ENCODE assay signal across 2 cellular contexts in the genomic region with DNA sequence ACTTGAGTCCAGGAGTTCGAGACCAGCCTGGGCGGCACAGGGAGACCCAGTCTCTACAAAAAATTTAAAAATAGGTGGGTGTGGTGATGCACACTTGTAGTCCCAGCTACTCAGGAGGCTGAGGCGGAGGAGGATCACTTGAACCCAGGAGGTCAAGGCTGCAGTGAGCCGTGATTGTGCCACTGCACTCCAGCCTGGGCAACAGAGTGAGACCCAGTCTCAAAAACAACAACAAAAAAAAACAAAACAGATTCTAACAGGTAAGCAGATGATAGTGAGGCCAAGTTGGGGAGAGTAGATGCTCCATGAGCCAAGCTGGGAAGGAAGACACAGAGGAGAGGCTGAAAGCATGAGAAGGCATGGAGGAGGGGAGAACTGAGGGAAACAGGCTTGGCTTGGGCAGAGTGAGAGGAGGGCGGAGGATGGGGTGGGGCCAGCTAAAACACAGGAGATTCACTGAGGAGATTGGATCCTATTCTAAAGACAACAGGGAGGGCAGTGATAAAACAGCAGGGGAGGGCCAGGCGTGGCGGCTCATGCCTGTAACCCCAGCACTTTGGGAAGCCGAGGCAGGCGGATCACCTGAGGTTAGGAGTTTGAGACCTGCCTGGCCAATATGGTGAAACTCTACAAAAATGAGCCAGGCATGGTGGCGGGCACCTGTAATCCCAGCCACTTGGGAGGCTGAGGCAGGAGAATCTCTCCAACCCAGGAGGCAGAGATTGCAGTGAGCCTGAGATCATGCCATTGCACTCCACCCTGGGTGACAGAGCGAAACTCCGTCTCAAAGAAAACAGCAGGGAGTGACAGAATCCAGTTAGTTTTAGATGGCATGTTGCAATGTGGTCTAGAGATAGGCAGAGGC.
TF ChIP-seq lines count a peak whose summit lies in the region.

No MANE protein-coding gene starts in this region.

TF ChIP-seq in HCT116, 20 proteins besides CTCF, POLR2A, EP300 and RAD21:
- no peak for TF ChIP-seq ZFX (IDR thresholded peaks at IDR 0.05)
- TF ChIP-seq, protein P1, sequence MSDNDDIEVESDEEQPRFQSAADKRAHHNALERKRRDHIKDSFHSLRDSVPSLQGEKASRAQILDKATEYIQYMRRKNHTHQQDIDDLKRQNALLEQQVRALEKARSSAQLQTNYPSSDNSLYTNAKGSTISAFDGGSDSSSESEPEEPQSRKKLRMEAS (IDR thresholded peaks at IDR 0.05): no peak
- no peak for TF ChIP-seq ELF1 (IDR thresholded peaks at IDR 0.05; ENCODE audit: borderline replicate concordance, low read depth)
- TF ChIP-seq, protein P2, sequence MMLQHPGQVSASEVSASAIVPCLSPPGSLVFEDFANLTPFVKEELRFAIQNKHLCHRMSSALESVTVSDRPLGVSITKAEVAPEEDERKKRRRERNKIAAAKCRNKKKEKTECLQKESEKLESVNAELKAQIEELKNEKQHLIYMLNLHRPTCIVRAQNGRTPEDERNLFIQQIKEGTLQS (IDR thresholded peaks at IDR 0.05): no peak
- TF ChIP-seq, protein P3, sequence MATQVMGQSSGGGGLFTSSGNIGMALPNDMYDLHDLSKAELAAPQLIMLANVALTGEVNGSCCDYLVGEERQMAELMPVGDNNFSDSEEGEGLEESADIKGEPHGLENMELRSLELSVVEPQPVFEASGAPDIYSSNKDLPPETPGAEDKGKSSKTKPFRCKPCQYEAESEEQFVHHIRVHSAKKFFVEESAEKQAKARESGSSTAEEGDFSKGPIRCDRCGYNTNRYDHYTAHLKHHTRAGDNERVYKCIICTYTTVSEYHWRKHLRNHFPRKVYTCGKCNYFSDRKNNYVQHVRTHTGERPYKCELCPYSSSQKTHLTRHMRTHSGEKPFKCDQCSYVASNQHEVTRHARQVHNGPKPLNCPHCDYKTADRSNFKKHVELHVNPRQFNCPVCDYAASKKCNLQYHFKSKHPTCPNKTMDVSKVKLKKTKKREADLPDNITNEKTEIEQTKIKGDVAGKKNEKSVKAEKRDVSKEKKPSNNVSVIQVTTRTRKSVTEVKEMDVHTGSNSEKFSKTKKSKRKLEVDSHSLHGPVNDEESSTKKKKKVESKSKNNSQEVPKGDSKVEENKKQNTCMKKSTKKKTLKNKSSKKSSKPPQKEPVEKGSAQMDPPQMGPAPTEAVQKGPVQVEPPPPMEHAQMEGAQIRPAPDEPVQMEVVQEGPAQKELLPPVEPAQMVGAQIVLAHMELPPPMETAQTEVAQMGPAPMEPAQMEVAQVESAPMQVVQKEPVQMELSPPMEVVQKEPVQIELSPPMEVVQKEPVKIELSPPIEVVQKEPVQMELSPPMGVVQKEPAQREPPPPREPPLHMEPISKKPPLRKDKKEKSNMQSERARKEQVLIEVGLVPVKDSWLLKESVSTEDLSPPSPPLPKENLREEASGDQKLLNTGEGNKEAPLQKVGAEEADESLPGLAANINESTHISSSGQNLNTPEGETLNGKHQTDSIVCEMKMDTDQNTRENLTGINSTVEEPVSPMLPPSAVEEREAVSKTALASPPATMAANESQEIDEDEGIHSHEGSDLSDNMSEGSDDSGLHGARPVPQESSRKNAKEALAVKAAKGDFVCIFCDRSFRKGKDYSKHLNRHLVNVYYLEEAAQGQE (IDR thresholded peaks at IDR 0.05; ENCODE audit: low read depth): no peak
- no peak for TF ChIP-seq YY1 (IDR thresholded peaks at IDR 0.05; ENCODE audit: extremely low read depth, insufficient replicate concordance, low read depth, low read length)
- TF ChIP-seq, protein P4, sequence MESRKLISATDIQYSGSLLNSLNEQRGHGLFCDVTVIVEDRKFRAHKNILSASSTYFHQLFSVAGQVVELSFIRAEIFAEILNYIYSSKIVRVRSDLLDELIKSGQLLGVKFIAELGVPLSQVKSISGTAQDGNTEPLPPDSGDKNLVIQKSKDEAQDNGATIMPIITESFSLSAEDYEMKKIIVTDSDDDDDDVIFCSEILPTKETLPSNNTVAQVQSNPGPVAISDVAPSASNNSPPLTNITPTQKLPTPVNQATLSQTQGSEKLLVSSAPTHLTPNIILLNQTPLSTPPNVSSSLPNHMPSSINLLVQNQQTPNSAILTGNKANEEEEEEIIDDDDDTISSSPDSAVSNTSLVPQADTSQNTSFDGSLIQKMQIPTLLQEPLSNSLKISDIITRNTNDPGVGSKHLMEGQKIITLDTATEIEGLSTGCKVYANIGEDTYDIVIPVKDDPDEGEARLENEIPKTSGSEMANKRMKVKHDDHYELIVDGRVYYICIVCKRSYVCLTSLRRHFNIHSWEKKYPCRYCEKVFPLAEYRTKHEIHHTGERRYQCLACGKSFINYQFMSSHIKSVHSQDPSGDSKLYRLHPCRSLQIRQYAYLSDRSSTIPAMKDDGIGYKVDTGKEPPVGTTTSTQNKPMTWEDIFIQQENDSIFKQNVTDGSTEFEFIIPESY (IDR thresholded peaks at IDR 0.05; ENCODE audit: extremely low read depth, insufficient replicate concordance, low read length): no peak

TF ChIP-seq in HepG2, 621 proteins besides CTCF, POLR2A, EP300 and RAD21:
- TF ChIP-seq ZNF44 (CRISPR knock-in tag; IDR thresholded peaks at IDR 0.05) (no peak), SOX6 (IDR thresholded peaks at IDR 0.05) (no peak), SOX6 (CRISPR knock-in tag; IDR thresholded peaks at IDR 0.05) (no peak), ZNF260 (CRISPR knock-in tag; IDR thresholded peaks at IDR 0.05; ENCODE audit: borderline replicate concordance, low read depth) (no peak), ZNF350 (CRISPR knock-in tag; IDR thresholded peaks at IDR 0.05; ENCODE audit: borderline replicate concordance, low read depth) (no peak), ZSCAN12 (CRISPR knock-in tag; IDR thresholded peaks at IDR 0.05) (no peak), ZNF644 (CRISPR knock-in tag; IDR thresholded peaks at IDR 0.05; ENCODE audit: low read depth) (no peak), DNMT1 (CRISPR knock-in tag; IDR thresholded peaks at IDR 0.05) (no peak), ZNF605 (CRISPR knock-in tag; IDR thresholded peaks at IDR 0.05) (no peak), ZNF562 (CRISPR knock-in tag; IDR thresholded peaks at IDR 0.05; ENCODE audit: borderline replicate concordance) (no peak), ZKSCAN5 (CRISPR knock-in tag; IDR thresholded peaks at IDR 0.05) (no peak)
- TF ChIP-seq, protein P5, sequence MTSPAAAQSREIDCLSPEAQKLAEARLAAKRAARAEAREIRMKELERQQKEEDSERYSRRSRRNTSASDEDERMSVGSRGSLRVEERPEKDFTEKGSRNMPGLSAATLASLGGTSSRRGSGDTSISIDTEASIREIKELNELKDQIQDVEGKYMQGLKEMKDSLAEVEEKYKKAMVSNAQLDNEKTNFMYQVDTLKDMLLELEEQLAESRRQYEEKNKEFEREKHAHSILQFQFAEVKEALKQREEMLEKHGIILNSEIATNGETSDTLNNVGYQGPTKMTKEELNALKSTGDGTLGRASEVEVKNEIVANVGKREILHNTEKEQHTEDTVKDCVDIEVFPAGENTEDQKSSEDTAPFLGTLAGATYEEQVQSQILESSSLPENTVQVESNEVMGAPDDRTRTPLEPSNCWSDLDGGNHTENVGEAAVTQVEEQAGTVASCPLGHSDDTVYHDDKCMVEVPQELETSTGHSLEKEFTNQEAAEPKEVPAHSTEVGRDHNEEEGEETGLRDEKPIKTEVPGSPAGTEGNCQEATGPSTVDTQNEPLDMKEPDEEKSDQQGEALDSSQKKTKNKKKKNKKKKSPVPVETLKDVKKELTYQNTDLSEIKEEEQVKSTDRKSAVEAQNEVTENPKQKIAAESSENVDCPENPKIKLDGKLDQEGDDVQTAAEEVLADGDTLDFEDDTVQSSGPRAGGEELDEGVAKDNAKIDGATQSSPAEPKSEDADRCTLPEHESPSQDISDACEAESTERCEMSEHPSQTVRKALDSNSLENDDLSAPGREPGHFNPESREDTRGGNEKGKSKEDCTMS (CRISPR knock-in tag; conservative IDR thresholded peaks at IDR 0.05): no peak
- TF ChIP-seq, protein P6, sequence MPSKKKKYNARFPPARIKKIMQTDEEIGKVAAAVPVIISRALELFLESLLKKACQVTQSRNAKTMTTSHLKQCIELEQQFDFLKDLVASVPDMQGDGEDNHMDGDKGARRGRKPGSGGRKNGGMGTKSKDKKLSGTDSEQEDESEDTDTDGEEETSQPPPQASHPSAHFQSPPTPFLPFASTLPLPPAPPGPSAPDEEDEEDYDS (CRISPR knock-in tag; IDR thresholded peaks at IDR 0.05): no peak
- TF ChIP-seq, protein P7, sequence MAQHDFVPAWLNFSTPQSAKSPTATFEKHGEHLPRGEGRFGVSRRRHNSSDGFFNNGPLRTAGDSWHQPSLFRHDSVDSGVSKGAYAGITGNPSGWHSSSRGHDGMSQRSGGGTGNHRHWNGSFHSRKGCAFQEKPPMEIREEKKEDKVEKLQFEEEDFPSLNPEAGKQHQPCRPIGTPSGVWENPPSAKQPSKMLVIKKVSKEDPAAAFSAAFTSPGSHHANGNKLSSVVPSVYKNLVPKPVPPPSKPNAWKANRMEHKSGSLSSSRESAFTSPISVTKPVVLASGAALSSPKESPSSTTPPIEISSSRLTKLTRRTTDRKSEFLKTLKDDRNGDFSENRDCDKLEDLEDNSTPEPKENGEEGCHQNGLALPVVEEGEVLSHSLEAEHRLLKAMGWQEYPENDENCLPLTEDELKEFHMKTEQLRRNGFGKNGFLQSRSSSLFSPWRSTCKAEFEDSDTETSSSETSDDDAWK (CRISPR knock-in tag; IDR thresholded peaks at IDR 0.05): no peak
- TF ChIP-seq, protein P8, sequence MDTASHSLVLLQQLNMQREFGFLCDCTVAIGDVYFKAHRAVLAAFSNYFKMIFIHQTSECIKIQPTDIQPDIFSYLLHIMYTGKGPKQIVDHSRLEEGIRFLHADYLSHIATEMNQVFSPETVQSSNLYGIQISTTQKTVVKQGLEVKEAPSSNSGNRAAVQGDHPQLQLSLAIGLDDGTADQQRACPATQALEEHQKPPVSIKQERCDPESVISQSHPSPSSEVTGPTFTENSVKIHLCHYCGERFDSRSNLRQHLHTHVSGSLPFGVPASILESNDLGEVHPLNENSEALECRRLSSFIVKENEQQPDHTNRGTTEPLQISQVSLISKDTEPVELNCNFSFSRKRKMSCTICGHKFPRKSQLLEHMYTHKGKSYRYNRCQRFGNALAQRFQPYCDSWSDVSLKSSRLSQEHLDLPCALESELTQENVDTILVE (CRISPR knock-in tag; IDR thresholded peaks at IDR 0.05): no peak
